8 cellular contexts compared by ENCODE assay signal in the genomic region with DNA sequence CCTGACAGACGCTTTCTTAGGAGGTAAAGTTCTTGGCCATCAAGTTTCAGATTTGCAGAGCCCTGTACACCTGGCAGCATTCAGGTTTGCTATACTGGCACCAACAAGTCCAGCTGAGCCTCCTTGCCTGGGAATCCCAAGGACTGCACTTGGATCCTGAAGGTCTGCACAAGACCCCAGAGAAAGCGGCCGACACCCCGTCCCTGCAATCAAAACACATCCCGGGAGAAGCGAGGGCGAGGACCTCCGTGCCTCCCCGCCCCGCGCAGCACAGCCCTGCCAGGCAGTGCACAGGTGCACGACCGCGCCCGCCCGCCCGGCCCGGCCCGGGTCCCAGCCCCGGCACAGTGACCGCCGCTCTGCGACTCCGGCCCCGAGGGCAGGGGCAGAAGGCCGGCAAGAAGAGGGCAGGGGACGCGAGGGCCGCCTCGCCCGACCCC. TPM values are rescaled to one million over a fixed set of nuclear protein-coding genes. Genes with fewer than 3 reads are reported as not detected.
A peak's percentile ranks its signal among the peaks of the same experiment; 100 is the strongest.
DNase-seq lines count a peak whose midpoint lies in the region; ATAC-seq and TF ChIP-seq lines count a peak whose summit lies in the region.

No MANE protein-coding gene starts in this region.

- DNase-seq in AG04449 (ENCODE audit: low read depth, low spot score) (no peak), brain microvascular endothelial cell (no peak), right lobe of liver (peak in 1 of 3 donors; percentile 61), type B pancreatic cell (ENCODE audit: extremely low spot score, unreplicated experiment) (no peak), NCI-H1417 treated with DMSO at 0.1 percent for 48 hours (lab: John Stamatoyannopoulos, UW) (no peak), T1000 (lab: John Stamatoyannopoulos, UW) (no peak)

- 2% methylated on average over 6 of the region's 31 CpGs for WGBS in right lobe of liver (ENCODE audit: insufficient coverage, low coverage, low lambda C conversion rate, missing lambda C conversion rate)

- H3K4me3 ChIP-seq in AG04449 (ENCODE audit: low read depth, low read length) (peak overlapping the region; percentile 90), brain microvascular endothelial cell (ENCODE audit: low read depth, low read length) (peak overlapping the region; percentile 77), right lobe of liver (peak overlapping the region; percentile 95 to 99 (median 98))

- H3K4me1 ChIP-seq in right lobe of liver, result peaks cover 0 to 13% (median 4%) of the 10 kb centered on the region in 4 donors

- H3K36me3 ChIP-seq in brain microvascular endothelial cell (replicated peaks) (no peaks in the 10 kb centered on the region), right lobe of liver (no peaks in the 10 kb centered on the region)

- peak overlapping the region; percentile 79 for H3K27ac Mint-ChIP-seq in type B pancreatic cell

- no peak for TF ChIP-seq CTCF in AG04449 (IDR thresholded peaks at IDR 0.05; ENCODE audit: insufficient read depth, low read length, missing control alignments)
- TF ChIP-seq CTCF in brain microvascular endothelial cell (IDR thresholded peaks at IDR 0.05; ENCODE audit: low read depth, low read length, missing control alignments), result no peak
- TF ChIP-seq CTCF in right lobe of liver (IDR thresholded peaks at IDR 0.05), result no peak
- no peak for TF ChIP-seq CTCF in type B pancreatic cell (conservative IDR thresholded peaks at IDR 0.05)

- no peaks in the 10 kb centered on the region for H3K9me3 ChIP-seq in right lobe of liver

- H3K27ac ChIP-seq in brain microvascular endothelial cell, result peak overlapping the region; percentile 64
- H3K27ac ChIP-seq in right lobe of liver, result peak overlapping the region; percentile 73 to 90 (median 75)

- intact Hi-C loops in right lobe of liver (cut with DNase I), result no loop called here

- no peaks in the 10 kb centered on the region for H3K27me3 Mint-ChIP-seq in type B pancreatic cell

- H3K4me1 Mint-ChIP-seq in type B pancreatic cell (ENCODE audit: unreplicated experiment), result peaks cover 29% of the 10 kb centered on the region

- TF ChIP-seq RAD21 in Ishikawa (IDR thresholded peaks at IDR 0.05; ENCODE audit: low read depth), result no peak

- H3K4me3 Mint-ChIP-seq in type B pancreatic cell, result peak overlapping the region; percentile 94

- H3K27me3 ChIP-seq in brain microvascular endothelial cell (replicated peaks) (no peaks in the 10 kb centered on the region), right lobe of liver (no peaks in the 10 kb centered on the region)

- in situ Hi-C loops in brain microvascular endothelial cell (cut with HindIII; ENCODE audit: low pct_ligation_motif_present, low sequenced_read_pairs), result loop anchor here (25.0 kb wide), 1 partner anchor 99 kb away; no protein-coding TSS in a partner anchor

- no peak for TF ChIP-seq EP300 in Ishikawa (IDR thresholded peaks at IDR 0.05; ENCODE audit: borderline replicate concordance)

- CTCF ChIA-PET in AG04449 (lab: Yijun Ruan, JAX), result interaction anchor here (0.6 to 8.1 kb wide), 3 partner anchors 10 to 122 kb away, joined by 5 to 52 read pairs (median 39); no protein-coding TSS in a partner anchor

- H3K9me3 Mint-ChIP-seq in type B pancreatic cell, result peaks cover 3% of the 10 kb centered on the region

- ATAC-seq in GM19455 (IDR thresholded peaks at IDR 0.05; ENCODE audit: unreplicated experiment) (peak; percentile 9), right lobe of liver (peak in 3 of 4 donors; percentile 0 to 7 (median 7))

- POLR2A ChIA-PET in AG04449 (lab: Yijun Ruan, JAX), result interaction anchor here (1.1 to 1.8 kb wide), 2 partner anchors 9 to 14 kb away, joined by 3 to 6 read pairs; no protein-coding TSS in a partner anchor

- peaks cover 4% of the 10 kb centered on the region for H3K36me3 Mint-ChIP-seq in type B pancreatic cell

- TF ChIP-seq POLR2A in right lobe of liver (IDR thresholded peaks at IDR 0.05), result no peak

TF ChIP-seq in Ishikawa, 13 proteins besides CTCF, POLR2A, EP300 and RAD21:
- TF ChIP-seq TAF1 (IDR thresholded peaks at IDR 0.05; ENCODE audit: low read depth), result no peak
- 0 out of 2 replicates have a peak, but pooled peaks have one; percentile 25 for TF ChIP-seq EGR1 (IDR thresholded peaks at IDR 0.05)
- TF ChIP-seq ZBTB7A (IDR thresholded peaks at IDR 0.05; ENCODE audit: low read depth), result peak; percentile 83; the same call in 1 of the 2 replicates

RNA-seq across cellular contexts. Expression of gene MRTFA, which starts 0.6 kb away (rescaled TPM):
- total RNA-seq in right lobe of liver (10 to 100 TPM in 5 of 6 experiments, 1 to 10 TPM in 1; 9.3 to 20.6 (median 16.3) TPM), type B pancreatic cell (ENCODE audit: low replicate concordance) (42.3 and 49.8 TPM in 2 replicates)

RNA-seq across cellular contexts. Expression of gene MCHR1, which starts 43.3 kb away (rescaled TPM):
- total RNA-seq in right lobe of liver, result 1 to 10 TPM; 1.1 to 3.7 (median 1.9) TPM
- 0.17 and 6.9 TPM in 2 replicates for total RNA-seq in type B pancreatic cell (ENCODE audit: low replicate concordance)
